19 cellular contexts compared by ENCODE assay signal in genomic region chr7:4836206-4836661, GRCh38. TPM values are rescaled to one million over a fixed set of nuclear protein-coding genes. Genes with fewer than 3 reads are reported as not detected.
DNase-seq lines count a peak whose midpoint lies in the region; ATAC-seq and TF ChIP-seq lines count a peak whose summit lies in the region.
"Had no signal": no experiment of that assay in that cellular context is flagged by ENCODE, and none has a peak within 500 bp of the region (broad histone marks: within the 10 kb centered on the region; RNA-seq: fewer than 3 reads in every experiment).

No MANE protein-coding gene starts in this region.

- CTCF ChIA-PET in PC-9 (lab: Charles Lee): interaction anchor here (0.5 kb wide), 1 partner anchor 137 kb away, joined by 7 read pairs; no protein-coding TSS in a partner anchor

- H3K36me3 ChIP-seq in BLaER1 treated with 17β-estradiol and CSF1 and Interleukin-3, amounts not matched to agents 10 nM and 100 nM: peaks cover 0 to 23% (median 6%) of the 10 kb centered on the region in 11 experiments; a peak in 9 of 22 replicates
- H3K36me3 ChIP-seq in PC-9 (ENCODE audit: low read depth) (no peaks in the 10 kb centered on the region), lower lobe of right lung (peaks cover 6% of the 10 kb centered on the region), spleen (no peaks in the 10 kb centered on the region)
- H3K36me3 ChIP-seq: SJCRH30 had no signal

- H3K27me3 ChIP-seq in BLaER1 treated with 17β-estradiol and CSF1 and Interleukin-3, amounts not matched to agents 10 nM and 100 nM: peaks cover 0 to 33% (median 0%) of the 10 kb centered on the region in 11 experiments; a peak in 6 of 22 replicates
- H3K27me3 ChIP-seq in PC-9 (ENCODE audit: insufficient read depth, low read depth) (peaks cover 42% of the 10 kb centered on the region), lower lobe of right lung (ENCODE audit: low read depth) (no peaks in the 10 kb centered on the region), spleen (replicated peaks in 1 of 7) (peaks cover 0 to 3% (median 0%) of the 10 kb centered on the region in 7 donors)

- TF ChIP-seq POLR2A in spleen (IDR thresholded peaks at IDR 0.05): no peak

- H3K9ac ChIP-seq in BLaER1 treated with 17β-estradiol and CSF1 and Interleukin-3, amounts not matched to agents 10 nM and 100 nM: peak overlapping the region in 6 of 11 experiments; percentile 9 to 52 (median 28); a peak in 5 of 22 replicates
- H3K9ac ChIP-seq: KMS-11 had no signal

- intact Hi-C loops in PC-9 (cut with micrococcal nuclease; ENCODE audit: unreplicated experiment): no loop called here
- intact Hi-C loops in lower lobe of right lung (cut with DNase I): no loop called here
- intact Hi-C loops in spleen (cut with DNase I; ENCODE audit: low total_unique reads): no loop called here

- H3K4me3 ChIP-seq in BLaER1 treated with 17β-estradiol and CSF1 and Interleukin-3, amounts not matched to agents 10 nM and 100 nM: no peak overlapping the region
- H3K4me3 ChIP-seq in PC-9: no peak overlapping the region
- no peak overlapping the region for H3K4me3 ChIP-seq in lower lobe of right lung
- H3K4me3 ChIP-seq in spleen: no peak overlapping the region
- H3K4me3 ChIP-seq: SJCRH30 had no signal

- DNase-seq in PC-9 (no peak), lower lobe of right lung (peak; percentile 41), spleen (peak; percentile 70), NCI-H226 (no peak)
- no peak for DNase-seq in activated CD4-positive, CD25-positive, alpha-beta regulatory T cell treated with anti-CD3 and anti-CD28 coated beads, Interleukin-2, amount 50 U/mL, for 72 hours
- DNase-seq: DND-41, HFFc6, NCI-H1417, NCI-H187 treated with DMSO at 0.1 percent for 48 hours, NCI-H2227 treated with DMSO at 0.1 percent for 48 hours, NCI-H524 treated with DMSO at 0.1 percent for 48 hours, SJCRH30 had no signal

- H3K4me2 ChIP-seq in BLaER1 treated with 17β-estradiol and CSF1 and Interleukin-3, amounts not matched to agents 10 nM and 100 nM: peak overlapping the region in 10 of 11 experiments; percentile 30 to 94 (median 84); a peak in 20 of 22 replicates
- 0 out of 2 replicates have a peak overlapping the region, but pooled peaks have one; percentile 33 for H3K4me2 ChIP-seq in PC-9
- H3K4me2 ChIP-seq: KMS-11 had no signal

- ATAC-seq in lower lobe of right lung: no peak
- no peak for ATAC-seq in HG03039 (IDR thresholded peaks at IDR 0.05; ENCODE audit: unreplicated experiment)

- H3F3A ChIP-seq in PC-9 (ENCODE audit: insufficient read depth, low read depth): peaks cover 8% of the 10 kb centered on the region; the same call in 1 of the 2 replicates

- no peaks in the 10 kb centered on the region for H3K9me2 ChIP-seq in PC-9 (ENCODE audit: insufficient read depth)

- no peaks in the 10 kb centered on the region for H3K79me2 ChIP-seq in PC-9 (ENCODE audit: low read depth)

- no TSS peak for BruUV-seq in PC-9 (replicated peaks; lab: Mats Ljungman, UMichigan)

- no peak overlapping the region for H2AFZ ChIP-seq in PC-9

- peak overlapping the region in 3 of 11 experiments; percentile 6 to 32 (median 29); a peak in 3 of 22 replicates for H3K27ac ChIP-seq in BLaER1 treated with 17β-estradiol and CSF1 and Interleukin-3, amounts not matched to agents 10 nM and 100 nM
- H3K27ac ChIP-seq in PC-9 (no peak overlapping the region), lower lobe of right lung (no peak overlapping the region), spleen (no peak overlapping the region)
- H3K27ac ChIP-seq: C4-2B, HL-60, KMS-11, RWPE1, SJCRH30 had no signal

- POLR2A ChIA-PET in PC-9 (lab: Charles Lee; ENCODE audit: unreplicated experiment): no interaction called here

- H3K4me1 ChIP-seq in BLaER1 treated with 17β-estradiol and CSF1 and Interleukin-3, amounts not matched to agents 10 nM and 100 nM: peaks cover 22 to 59% (median 54%) of the 10 kb centered on the region in 10 experiments
- 0 out of 2 replicates have a peak, but pooled peaks cover 7% of the 10 kb centered on the region for H3K4me1 ChIP-seq in PC-9 (replicated peaks; ENCODE audit: insufficient read depth)
- H3K4me1 ChIP-seq in lower lobe of right lung: no peaks in the 10 kb centered on the region
- no peaks in the 10 kb centered on the region for H3K4me1 ChIP-seq in spleen
- H3K4me1 ChIP-seq: SJCRH30 had no signal

- TF ChIP-seq CTCF in PC-9 (conservative IDR thresholded peaks at IDR 0.05) (no peak), lower lobe of right lung (IDR thresholded peaks at IDR 0.05) (no peak), spleen (IDR thresholded peaks at IDR 0.05 in 8 of 11, conservative IDR thresholded peaks at IDR 0.05 in 3 of 11) (no peak)

- peaks cover 0 to 31% (median 21%) of the 10 kb centered on the region in 11 experiments; a peak in 14 of 22 replicates for H4K20me1 ChIP-seq in BLaER1 treated with 17β-estradiol and CSF1 and Interleukin-3, amounts not matched to agents 10 nM and 100 nM
- peaks cover 2% of the 10 kb centered on the region; the same call in 1 of the 2 replicates for H4K20me1 ChIP-seq in PC-9 (ENCODE audit: insufficient read depth)

- 90 to 94% (median 92%) methylated on average over 21 to 30 of the region's 30 CpGs for WGBS in spleen, 5 donors

- no peaks in the 10 kb centered on the region for H3K9me3 ChIP-seq in BLaER1 treated with 17β-estradiol and CSF1 and Interleukin-3, amounts not matched to agents 10 nM and 100 nM (replicated peaks in 1 of 11)
- H3K9me3 ChIP-seq in PC-9 (ENCODE audit: insufficient read depth, low read depth) (no peaks in the 10 kb centered on the region), lower lobe of right lung (no peaks in the 10 kb centered on the region), spleen (no peaks in the 10 kb centered on the region)
- H3K9me3 ChIP-seq: SJCRH30 had no signal

RNA-seq across cellular contexts. Expression of gene PAPOLB, which starts 25.6 kb away (rescaled TPM):
- not detected in 2 replicates for total RNA-seq in PC-9 (2021)
- total RNA-seq in lower lobe of right lung: 0.24 TPM
- under 1 TPM in 3 of 7 donors, not detected in 4; 0.15 to 0.34 (median 0.26) TPM for total RNA-seq in spleen
- not detected for polyA plus RNA-seq in spleen
- total RNA-seq: HFFc6, HT1080, SJCRH30 had no signal

RNA-seq across cellular contexts. Expression of gene RADIL, which starts 47.3 kb away (rescaled TPM):
- total RNA-seq in PC-9 (2021) (0.35 and 0.73 TPM in 2 replicates), lower lobe of right lung (9.7 TPM), spleen (1 to 10 TPM in 6 of 7 donors, under 1 TPM in 1; 0.74 to 2.8 (median 1.7) TPM)
- polyA plus RNA-seq in spleen: under 1 TPM; 0.24 to 0.93 (median 0.63) TPM

Comparison
In these comparisons a context has a peak if more than half of its experiments do, and no peak if none do; other contexts are left out.
1. DNase-seq: peak in lower lobe of right lung (single experiment) and spleen (single experiment); none in PC-9 (0 of 2), NCI-H226 (single experiment) and activated CD4-positive, CD25-positive, alpha-beta regulatory T cell treated with anti-CD3 and anti-CD28 coated beads, Interleukin-2, amount 50 U/mL, for 72 hours (single experiment).